In the genomic region with DNA sequence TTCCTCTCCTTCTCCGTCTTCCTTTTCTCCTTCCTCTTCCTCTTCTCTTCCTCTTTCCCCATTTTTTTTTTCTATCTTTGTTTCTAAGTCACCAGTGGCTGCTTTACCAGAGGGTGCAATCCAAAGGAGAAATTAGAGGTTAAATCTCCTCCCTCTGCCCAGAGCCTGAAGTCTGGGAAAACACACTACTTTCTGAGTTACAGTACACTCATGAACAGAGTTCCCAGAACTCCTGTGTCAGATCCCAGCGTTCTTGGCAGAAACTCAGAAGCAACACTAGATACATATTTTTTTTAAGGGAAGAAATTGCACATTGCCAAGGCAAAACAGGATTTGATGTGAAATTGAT, we compare ENCODE assay signal across 1 cellular context.
TF ChIP-seq lines count a peak whose summit lies in the region.

No MANE protein-coding gene starts in this region.

TF ChIP-seq in H1, 55 proteins besides CTCF, POLR2A, EP300 and RAD21:
- TF ChIP-seq TBP (IDR thresholded peaks at IDR 0.05; ENCODE audit: low read depth, low read length) (no peak), BCL11A (IDR thresholded peaks at IDR 0.05; ENCODE audit: low read depth in 2 of 2, low read length in 2 of 2) (no peak), SUZ12 (IDR thresholded peaks at IDR 0.05; ENCODE audit: low read length) (no peak), EZH2 (IDR thresholded peaks at IDR 0.05; ENCODE audit: low read depth, low read length, severe bottlenecking) (no peak), ZNF274 (IDR thresholded peaks at IDR 0.05; ENCODE audit: borderline replicate concordance, extremely low read depth, low read length) (no peak), SIN3A (conservative IDR thresholded peaks at IDR 0.05 in 1 of 2, IDR thresholded peaks at IDR 0.05 in 1 of 2; ENCODE audit: low read depth in 1 of 2, low read length in 2 of 2) (no peak), EGR1 (IDR thresholded peaks at IDR 0.05; ENCODE audit: borderline replicate concordance, low read depth, low read length) (no peak), YY1 (IDR thresholded peaks at IDR 0.05; ENCODE audit: low read depth, low read length) (no peak), BRCA1 (IDR thresholded peaks at IDR 0.05; ENCODE audit: low read depth, low read length) (no peak), TEAD4 (IDR thresholded peaks at IDR 0.05; ENCODE audit: low read depth, low read length) (no peak), KDM4A (IDR thresholded peaks at IDR 0.05; ENCODE audit: low read depth, low read length, severe bottlenecking) (no peak), CBX5 (IDR thresholded peaks at IDR 0.05; ENCODE audit: low read depth, low read length) (no peak), POU5F1 (IDR thresholded peaks at IDR 0.05; ENCODE audit: low read depth, low read length) (no peak), JUN (IDR thresholded peaks at IDR 0.05; ENCODE audit: low read depth, low read length) (no peak), CEBPB (IDR thresholded peaks at IDR 0.05; ENCODE audit: low read depth, low read length) (no peak), BACH1 (IDR thresholded peaks at IDR 0.05; ENCODE audit: low read length) (no peak), JUND (IDR thresholded peaks at IDR 0.05; ENCODE audit: low read length) (no peak), CHD1 (IDR thresholded peaks at IDR 0.05; ENCODE audit: low read depth, low read length) (no peak)
- TF ChIP-seq, protein P1, sequence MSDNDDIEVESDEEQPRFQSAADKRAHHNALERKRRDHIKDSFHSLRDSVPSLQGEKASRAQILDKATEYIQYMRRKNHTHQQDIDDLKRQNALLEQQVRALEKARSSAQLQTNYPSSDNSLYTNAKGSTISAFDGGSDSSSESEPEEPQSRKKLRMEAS (IDR thresholded peaks at IDR 0.05): no peak
- TF ChIP-seq, protein P2, sequence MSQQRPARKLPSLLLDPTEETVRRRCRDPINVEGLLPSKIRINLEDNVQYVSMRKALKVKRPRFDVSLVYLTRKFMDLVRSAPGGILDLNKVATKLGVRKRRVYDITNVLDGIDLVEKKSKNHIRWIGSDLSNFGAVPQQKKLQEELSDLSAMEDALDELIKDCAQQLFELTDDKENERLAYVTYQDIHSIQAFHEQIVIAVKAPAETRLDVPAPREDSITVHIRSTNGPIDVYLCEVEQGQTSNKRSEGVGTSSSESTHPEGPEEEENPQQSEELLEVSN (IDR thresholded peaks at IDR 0.05): no peak
